Comparison of ENCODE assay signal across 8 cellular contexts in the genomic region with DNA sequence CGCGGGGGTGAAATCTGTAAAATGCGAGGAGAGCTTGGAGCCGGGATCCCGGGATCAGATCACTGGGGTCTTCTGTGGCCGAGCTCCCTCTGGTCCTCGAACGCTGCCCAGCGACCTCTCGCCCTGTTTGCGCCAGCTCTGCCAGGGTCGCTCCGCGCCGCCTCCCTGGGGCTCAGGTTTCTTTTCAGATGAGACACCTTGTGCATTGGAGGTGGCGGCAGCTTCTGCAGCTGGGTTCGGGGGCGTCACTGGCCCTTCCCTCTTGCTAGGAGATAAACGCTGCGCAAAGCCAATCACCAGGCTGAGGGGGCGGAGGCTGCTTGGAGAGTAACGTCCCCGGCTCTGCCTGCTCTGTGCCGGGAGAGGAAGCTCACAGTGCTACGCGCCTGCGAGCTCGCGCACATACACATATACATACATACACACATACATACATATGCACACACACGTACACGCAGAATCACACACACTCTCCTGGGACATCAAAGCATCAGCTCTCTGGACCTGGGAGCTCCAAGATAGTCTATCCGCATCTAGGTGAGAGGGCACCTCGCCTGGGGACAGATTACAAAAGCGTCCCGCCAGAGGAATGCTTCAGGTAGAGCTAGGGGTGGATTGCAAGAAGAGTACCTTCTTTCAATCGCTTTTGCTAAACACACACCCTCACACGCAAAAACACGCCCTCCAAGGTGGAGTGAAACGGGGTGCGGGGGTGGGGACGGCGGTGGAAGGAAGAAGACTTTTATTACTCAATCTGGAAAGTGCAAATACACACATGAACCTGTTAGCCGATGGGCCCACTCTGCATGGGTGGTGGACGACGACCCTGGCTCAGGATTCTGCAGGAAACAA. TPM values are rescaled to one million over a fixed set of nuclear protein-coding genes. Genes with fewer than 3 reads are reported as not detected.
DNase-seq lines count a peak whose midpoint lies in the region; ATAC-seq and TF ChIP-seq lines count a peak whose summit lies in the region.

A gene with protein sequence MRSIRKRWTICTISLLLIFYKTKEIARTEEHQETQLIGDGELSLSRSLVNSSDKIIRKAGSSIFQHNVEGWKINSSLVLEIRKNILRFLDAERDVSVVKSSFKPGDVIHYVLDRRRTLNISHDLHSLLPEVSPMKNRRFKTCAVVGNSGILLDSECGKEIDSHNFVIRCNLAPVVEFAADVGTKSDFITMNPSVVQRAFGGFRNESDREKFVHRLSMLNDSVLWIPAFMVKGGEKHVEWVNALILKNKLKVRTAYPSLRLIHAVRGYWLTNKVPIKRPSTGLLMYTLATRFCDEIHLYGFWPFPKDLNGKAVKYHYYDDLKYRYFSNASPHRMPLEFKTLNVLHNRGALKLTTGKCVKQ (minus strand): TSS at position 247 of the 852 bp plus-strand sequence. CDS start 327 bp downstream, outside the sequence.

- TF ChIP-seq CTCF in Loucy (conservative IDR thresholded peaks at IDR 0.05; ENCODE audit: low read length) = no peak
- TF ChIP-seq CTCF in SK-N-SH (IDR thresholded peaks at IDR 0.05) = no peak
- TF ChIP-seq CTCF in heart left ventricle (IDR thresholded peaks at IDR 0.05) = no peak
- no peak for TF ChIP-seq CTCF in tibial artery (IDR thresholded peaks at IDR 0.05)

- H3K9me3 ChIP-seq in Loucy (ENCODE audit: insufficient read depth, low read depth, low read length) (no peaks in the 10 kb centered on the region), SK-N-SH (no peaks in the 10 kb centered on the region; the same call in 1 of the 2 replicates), heart left ventricle (no peaks in the 10 kb centered on the region), tibial artery (no peaks in the 10 kb centered on the region)

- POLR2A ChIA-PET in SK-N-SH (lab: Yijun Ruan, JAX) = no interaction called here

- H3K9ac ChIP-seq in Loucy (ENCODE audit: low read depth, low read length, poor library complexity, severe bottlenecking) (peak within 1 kb of the TSS; percentile 99), SK-N-SH (no peak within 1 kb of the TSS)

- H3K9me2 ChIP-seq in Loucy (replicated peaks; ENCODE audit: low read depth, low read length) (no peaks in the 10 kb centered on the region), SK-N-SH (no peaks in the 10 kb centered on the region)

- H4K20me1 ChIP-seq in Loucy (ENCODE audit: insufficient read depth, low read length, poor library complexity, severe bottlenecking) (peaks cover 5% of the 10 kb centered on the region), SK-N-SH (ENCODE audit: insufficient read depth) (no peaks in the 10 kb centered on the region)

- CTCF ChIA-PET in SK-N-SH (lab: Yijun Ruan, JAX) = interaction anchor here (1.1 kb wide), 1 partner anchor 16 kb away, joined by 5 read pairs; no protein-coding TSS in a partner anchor

- TF ChIP-seq POLR2A in heart left ventricle (IDR thresholded peaks at IDR 0.05) = peak in 1 of 2 donors; percentile 74

- H3K9me3 Mint-ChIP-seq in activated naive CD4-positive, alpha-beta T cell treated with anti-CD3 and anti-CD28 coated beads, Interleukin-2, amount 50 U/mL, for 72 hours = no peaks in the 10 kb centered on the region

- peaks cover 42% of the 10 kb centered on the region for H3K79me2 ChIP-seq in Loucy (ENCODE audit: insufficient read depth, low read length)
- H3K79me2 ChIP-seq in SK-N-SH (ENCODE audit: insufficient read depth) = no peaks in the 10 kb centered on the region

- 4% methylated on average over 25 of the region's 45 CpGs for WGBS in SK-N-SH (ENCODE audit: low lambda C conversion rate)
- 0 to 2% (median 1%) methylated on average over 32 to 45 of the region's 45 CpGs for WGBS in heart left ventricle, 4 donors

- no peak within 1 kb of the TSS for H3K27ac ChIP-seq in SK-N-SH (ENCODE audit: low read depth in 2 of 2, low read length in 1 of 2)
- H3K27ac ChIP-seq in heart left ventricle = peak within 1 kb of the TSS in 11 of 12 donors; percentile 38 to 97 (median 84)
- H3K27ac ChIP-seq in tibial artery = no peak within 1 kb of the TSS

- H3K4me3 ChIP-seq in Loucy (ENCODE audit: low read length, poor library complexity, severe bottlenecking) = peak within 1 kb of the TSS; percentile 79
- H3K4me3 ChIP-seq in SK-N-SH (ENCODE audit: low read depth in 2 of 2, low read length in 1 of 2) = peak within 1 kb of the TSS; percentile 46 to 58
- H3K4me3 ChIP-seq in heart left ventricle = peak within 1 kb of the TSS; percentile 40 to 81 (median 66)
- H3K4me3 ChIP-seq in tibial artery = peak within 1 kb of the TSS; percentile 50

- H3F3A ChIP-seq in Loucy (ENCODE audit: low read depth) = peaks cover 7% of the 10 kb centered on the region
- no peaks in the 10 kb centered on the region for H3F3A ChIP-seq in SK-N-SH (replicated peaks; ENCODE audit: insufficient read depth)

- DNase-seq in DMS153 treated with DMSO at 0.1 percent for 48 hours (lab: John Stamatoyannopoulos, UW; ENCODE audit: unreplicated experiment) = peak; percentile 40
- peak; percentile 25 for DNase-seq in SK-N-SH
- peak; percentile 85 to 86 for DNase-seq in activated naive CD4-positive, alpha-beta T cell treated with anti-CD3 and anti-CD28 coated beads, Interleukin-2, amount 50 U/mL, for 72 hours (ENCODE audit: low spot score in 2 of 2)
- peak; percentile 88 to 93 (median 90) for DNase-seq in heart left ventricle
- DNase-seq in pons (ENCODE audit: low spot score) = peak; percentile 79
- DNase-seq in tibial artery = peak; percentile 80 to 81

- H3K27ac Mint-ChIP-seq in activated naive CD4-positive, alpha-beta T cell treated with anti-CD3 and anti-CD28 coated beads, Interleukin-2, amount 50 U/mL, for 72 hours = peak within 1 kb of the TSS; percentile 99

- intact Hi-C loops in heart left ventricle (cut with DNase I) = loop anchor here in 6 of 10 donors (5.0 to 10.0 kb wide), 12 partner anchors 51 to 421 kb away; a partner anchor contains a TSS
- intact Hi-C loops in tibial artery (cut with DNase I; ENCODE audit: low total_unique reads) = no loop called here

- ATAC-seq in GM21737 (IDR thresholded peaks at IDR 0.05; ENCODE audit: unreplicated experiment) = peak; percentile 72
- peak; percentile 64 to 75 for ATAC-seq in activated naive CD4-positive, alpha-beta T cell treated with anti-CD3 and anti-CD28 coated beads, Interleukin-2, amount 50 U/mL, for 72 hours
- peak; percentile 74 to 91 (median 89) for ATAC-seq in heart left ventricle

- TF ChIP-seq RAD21 in SK-N-SH (IDR thresholded peaks at IDR 0.05; ENCODE audit: low read length) = no peak

- H2AFZ ChIP-seq in Loucy (ENCODE audit: low read length) (peak within 1 kb of the TSS; percentile 78), SK-N-SH (ENCODE audit: low read depth) (peak within 1 kb of the TSS; percentile 35)

- H3K27me3 ChIP-seq in Loucy (ENCODE audit: insufficient read depth, low read length, poor library complexity, severe bottlenecking) (no peaks in the 10 kb centered on the region), SK-N-SH (ENCODE audit: insufficient read depth) (peaks cover 37% of the 10 kb centered on the region), heart left ventricle (peaks cover 0 to 5% (median 0%) of the 10 kb centered on the region in 9 donors), tibial artery (peaks cover 0 to 15% of the 10 kb centered on the region in 2 donors)

- H3K4me1 ChIP-seq in Loucy (ENCODE audit: insufficient read depth, low read length, poor library complexity, severe bottlenecking) = peaks cover 27% of the 10 kb centered on the region
- H3K4me1 ChIP-seq in SK-N-SH (ENCODE audit: control insufficient read depth in 1 of 2, insufficient read depth in 2 of 2, low read depth in 1 of 2, low read length in 1 of 2) = no peaks in the 10 kb centered on the region
- H3K4me1 ChIP-seq in heart left ventricle = peaks cover 0 to 37% (median 3%) of the 10 kb centered on the region in 12 donors
- peaks cover 0 to 29% (median 19%) of the 10 kb centered on the region in 4 donors for H3K4me1 ChIP-seq in tibial artery

- H3K4me2 ChIP-seq in Loucy (ENCODE audit: low read depth, low read length, poor library complexity, severe bottlenecking) = peak within 1 kb of the TSS; percentile 79
- H3K4me2 ChIP-seq in SK-N-SH = peak within 1 kb of the TSS; percentile 81

- peaks cover 41 to 47% of the 10 kb centered on the region in 2 donors for H3K36me3 Mint-ChIP-seq in activated naive CD4-positive, alpha-beta T cell treated with anti-CD3 and anti-CD28 coated beads, Interleukin-2, amount 50 U/mL, for 72 hours

- no peak for TF ChIP-seq EP300 in SK-N-SH (IDR thresholded peaks at IDR 0.05; ENCODE audit: borderline replicate concordance in 1 of 2, low read depth in 1 of 2, low read length in 1 of 2)

- H3K36me3 ChIP-seq in Loucy (ENCODE audit: insufficient read depth, low read length) (no peaks in the 10 kb centered on the region), SK-N-SH (replicated peaks in 1 of 2; ENCODE audit: control insufficient read depth in 1 of 2, insufficient read depth in 2 of 2, low read length in 1 of 2) (no peaks in the 10 kb centered on the region), heart left ventricle (no peaks in the 10 kb centered on the region), tibial artery (no peaks in the 10 kb centered on the region)

TF ChIP-seq in SK-N-SH, 30 proteins besides CTCF, POLR2A, EP300 and RAD21:
- TF ChIP-seq MEF2A (IDR thresholded peaks at IDR 0.05; ENCODE audit: borderline replicate concordance, low read depth) (no peak), JUND (IDR thresholded peaks at IDR 0.05) (no peak), MXI1 (IDR thresholded peaks at IDR 0.05; ENCODE audit: low read depth, low read length) (no peak), CHD2 (IDR thresholded peaks at IDR 0.05; ENCODE audit: low read length, partially characterized antibody) (no peak), NRF1 (IDR thresholded peaks at IDR 0.05; ENCODE audit: low read depth, low read length) (no peak)
- TF ChIP-seq, protein P1, sequence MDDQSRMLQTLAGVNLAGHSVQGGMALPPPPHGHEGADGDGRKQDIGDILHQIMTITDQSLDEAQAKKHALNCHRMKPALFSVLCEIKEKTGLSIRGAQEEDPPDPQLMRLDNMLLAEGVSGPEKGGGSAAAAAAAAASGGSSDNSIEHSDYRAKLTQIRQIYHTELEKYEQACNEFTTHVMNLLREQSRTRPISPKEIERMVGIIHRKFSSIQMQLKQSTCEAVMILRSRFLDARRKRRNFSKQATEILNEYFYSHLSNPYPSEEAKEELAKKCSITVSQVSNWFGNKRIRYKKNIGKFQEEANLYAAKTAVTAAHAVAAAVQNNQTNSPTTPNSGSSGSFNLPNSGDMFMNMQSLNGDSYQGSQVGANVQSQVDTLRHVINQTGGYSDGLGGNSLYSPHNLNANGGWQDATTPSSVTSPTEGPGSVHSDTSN (IDR thresholded peaks at IDR 0.05) = peak; percentile 72
TF ChIP-seq in SK-N-SH: peak in this region for 1.

RNA-seq across cellular contexts. Expression of the gene that starts here (rescaled TPM):
- polyA plus RNA-seq in SK-N-SH (2012; rRNA removed) (0.02 TPM in 2 replicates), heart left ventricle (1 to 10 TPM in 1 of 2 donors, under 1 TPM in 1; 0.87 to 1.1 TPM)
- polyA plus RNA-seq in SK-N-SH (2012; cell fraction: cytosol; rRNA removed) = 0.01 and 0.03 TPM in 2 replicates
- 0.01 TPM in 1 of 2 replicates, not detected in the other for polyA plus RNA-seq in SK-N-SH (2012; cell fraction: nucleus; rRNA removed)
- 10 to 100 TPM; 21.2 to 36.2 TPM for total RNA-seq in activated naive CD4-positive, alpha-beta T cell treated with anti-CD3 and anti-CD28 coated beads, Interleukin-2, amount 50 U/mL, for 72 hours
- total RNA-seq in heart left ventricle = 10 to 100 TPM in 1 of 9 donors, 1 to 10 TPM in 8; 1.6 to 17.7 (median 4.5) TPM

Comparison
In these comparisons a context has a peak if more than half of its experiments do, and no peak if none do; other contexts are left out.
1. Peak in DNase-seq, H3K4me3 ChIP-seq and H3K4me2 ChIP-seq in SK-N-SH; RNA of the gene not detected or under 1 TPM.
2. DNase-seq: peak in every context shown above with its lines; median percentile 90 in heart left ventricle; 86 in activated naive CD4-positive, alpha-beta T cell treated with anti-CD3 and anti-CD28 coated beads, Interleukin-2, amount 50 U/mL, for 72 hours; 80 in tibial artery; 79 in pons; 40 in DMS153 treated with DMSO at 0.1 percent for 48 hours; 25 in SK-N-SH.
3. H3K27ac ChIP-seq: peak in heart left ventricle (11 of 12); none in SK-N-SH (0 of 2) and tibial artery (0 of 2).
4. Peak in every context shown above with its lines, with median percentiles within 50 percentile points of each other: ATAC-seq and H3K4me3 ChIP-seq.